Comparison of ENCODE assay signal across 1 cellular context in genomic region chr5:63125862-63126261, GRCh38.
TF ChIP-seq lines count a peak whose summit lies in the region.

No MANE protein-coding gene starts in this region.

TF ChIP-seq in GM12878, 131 proteins besides CTCF, POLR2A, EP300 and RAD21 (continued from another document):
- TF ChIP-seq, protein P1, sequence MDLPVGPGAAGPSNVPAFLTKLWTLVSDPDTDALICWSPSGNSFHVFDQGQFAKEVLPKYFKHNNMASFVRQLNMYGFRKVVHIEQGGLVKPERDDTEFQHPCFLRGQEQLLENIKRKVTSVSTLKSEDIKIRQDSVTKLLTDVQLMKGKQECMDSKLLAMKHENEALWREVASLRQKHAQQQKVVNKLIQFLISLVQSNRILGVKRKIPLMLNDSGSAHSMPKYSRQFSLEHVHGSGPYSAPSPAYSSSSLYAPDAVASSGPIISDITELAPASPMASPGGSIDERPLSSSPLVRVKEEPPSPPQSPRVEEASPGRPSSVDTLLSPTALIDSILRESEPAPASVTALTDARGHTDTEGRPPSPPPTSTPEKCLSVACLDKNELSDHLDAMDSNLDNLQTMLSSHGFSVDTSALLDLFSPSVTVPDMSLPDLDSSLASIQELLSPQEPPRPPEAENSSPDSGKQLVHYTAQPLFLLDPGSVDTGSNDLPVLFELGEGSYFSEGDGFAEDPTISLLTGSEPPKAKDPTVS (IDR thresholded peaks at IDR 0.05; ENCODE audit: low read depth, low read length) = no peak
- TF ChIP-seq CEBPZ (IDR thresholded peaks at IDR 0.05; ENCODE audit: low read depth, low read length) (no peak), IRF3 (IDR thresholded peaks at IDR 0.05) (no peak), EED (IDR thresholded peaks at IDR 0.05; ENCODE audit: low read depth) (no peak), TCF3 (IDR thresholded peaks at IDR 0.05; ENCODE audit: borderline replicate concordance, insufficient read depth, low read depth, low read length) (no peak), TARDBP (IDR thresholded peaks at IDR 0.05; ENCODE audit: borderline replicate concordance) (no peak), KDM1A (IDR thresholded peaks at IDR 0.05; ENCODE audit: borderline replicate concordance) (no peak), WRNIP1 (IDR thresholded peaks at IDR 0.05; ENCODE audit: borderline replicate concordance, low read depth, low read length) (no peak), TBL1XR1 (IDR thresholded peaks at IDR 0.05; ENCODE audit: low read depth, low read length) (no peak), ZNF274 (IDR thresholded peaks at IDR 0.05; ENCODE audit: insufficient read depth, insufficient read length) (no peak), CBX3 (IDR thresholded peaks at IDR 0.05; ENCODE audit: borderline replicate concordance, low read depth) (no peak), TCF7 (IDR thresholded peaks at IDR 0.05; ENCODE audit: borderline replicate concordance) (no peak), DPF2 (IDR thresholded peaks at IDR 0.05) (no peak)
- TF ChIP-seq, protein P2, sequence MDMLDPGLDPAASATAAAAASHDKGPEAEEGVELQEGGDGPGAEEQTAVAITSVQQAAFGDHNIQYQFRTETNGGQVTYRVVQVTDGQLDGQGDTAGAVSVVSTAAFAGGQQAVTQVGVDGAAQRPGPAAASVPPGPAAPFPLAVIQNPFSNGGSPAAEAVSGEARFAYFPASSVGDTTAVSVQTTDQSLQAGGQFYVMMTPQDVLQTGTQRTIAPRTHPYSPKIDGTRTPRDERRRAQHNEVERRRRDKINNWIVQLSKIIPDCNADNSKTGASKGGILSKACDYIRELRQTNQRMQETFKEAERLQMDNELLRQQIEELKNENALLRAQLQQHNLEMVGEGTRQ (IDR thresholded peaks at IDR 0.05; ENCODE audit: borderline replicate concordance, low read depth, low read length) = no peak
TF ChIP-seq in GM12878: peak in this region for 0.
